Comparison of ENCODE assay signal across 8 cellular contexts in genomic region chr3:142723665-142723967, GRCh38. TPM values are rescaled to one million over a fixed set of nuclear protein-coding genes. Genes with fewer than 3 reads are reported as not detected.
DNase-seq lines count a peak whose midpoint lies in the region; ATAC-seq and TF ChIP-seq lines count a peak whose summit lies in the region.

No MANE protein-coding gene starts in this region.

- CTCF ChIA-PET in BJ (lab: Yijun Ruan, JAX), result interaction anchor here (0.7 to 1.2 kb wide), 2 partner anchors 10 to 250 kb away, joined by 3 read pairs; no protein-coding TSS in a partner anchor

- DNase-seq in BJ (ENCODE audit: low read depth) (no peak), SKM-1 (lab: John Stamatoyannopoulos, UW; ENCODE audit: unreplicated experiment) (peak; percentile 94), Right ventricle myocardium superior (no peak), DMS53 (lab: John Stamatoyannopoulos, UW) (no peak), DMS79 (lab: John Stamatoyannopoulos, UW) (no peak)
- peak; percentile 77 for DNase-seq in stimulated activated CD8-positive, alpha-beta memory T cell treated with anti-CD3 and anti-CD28 coated beads, Interleukin-4, amount 100 ng/mL, for 48 hours

- no peaks in the 10 kb centered on the region for H3K27me3 ChIP-seq in BJ (ENCODE audit: control insufficient read depth, insufficient read depth, low read length)

- peak overlapping the region; percentile 93 for H3K4me3 ChIP-seq in BJ (ENCODE audit: low read depth, low read length)

- ATAC-seq in GM21360 (IDR thresholded peaks at IDR 0.05; ENCODE audit: unreplicated experiment), result peak; percentile 7
- ATAC-seq in Right ventricle myocardium superior (ENCODE audit: poor library complexity), result peak; percentile 25
- no peak for ATAC-seq in GM21528 (IDR thresholded peaks at IDR 0.05; ENCODE audit: low FRiP score, unreplicated experiment)

- no peaks in the 10 kb centered on the region for H3K36me3 ChIP-seq in BJ (ENCODE audit: control insufficient read depth, insufficient read depth, low read length)

- TF ChIP-seq CTCF in BJ (IDR thresholded peaks at IDR 0.05; ENCODE audit: insufficient read depth, low read depth, low read length), result no peak

- intact Hi-C loops in Right ventricle myocardium superior (cut with DNase I), result no loop called here

- POLR2A ChIA-PET in BJ (lab: Charles Lee), result no interaction called here

RNA-seq across cellular contexts. Expression of gene TRPC1, which starts 0.2 kb away (rescaled TPM):
- 3.7 and 9.4 TPM in 2 replicates for polyA plus RNA-seq in BJ (2011; rRNA removed)
- polyA minus RNA-seq in BJ (2011; rRNA and poly(A)+ RNA removed), result 10.1 and 11.3 TPM in 2 replicates
- 10.0 TPM for total RNA-seq in Right ventricle myocardium superior

Comparison
In these comparisons a context has a peak if more than half of its experiments do, and no peak if none do; other contexts are left out.
1. DNase-seq: peak in SKM-1 (single experiment) and stimulated activated CD8-positive, alpha-beta memory T cell treated with anti-CD3 and anti-CD28 coated beads, Interleukin-4, amount 100 ng/mL, for 48 hours (single experiment); none in BJ (single experiment), Right ventricle myocardium superior (single experiment), DMS53 (single experiment) and DMS79 (single experiment).